ENCODE assay signal across 1 cellular context in genomic region chr19:38685666-38686529, GRCh38.
TF ChIP-seq lines count a peak whose summit lies in the region.

No MANE protein-coding gene starts in this region.

TF ChIP-seq in K562, 482 proteins besides CTCF, POLR2A, EP300 and RAD21 (continued from another document):
- TF ChIP-seq VEZF1 (CRISPR knock-in tag; IDR thresholded peaks at IDR 0.05): peak; percentile 18; the same call in 1 of the 2 replicates
- TF ChIP-seq DPF2 (IDR thresholded peaks at IDR 0.05): no peak; the same call in 1 of the 2 replicates
- TF ChIP-seq HMGN3 (IDR thresholded peaks at IDR 0.05; ENCODE audit: borderline replicate concordance, extremely low read depth, insufficient read length, low read depth, low read length): no peak
- TF ChIP-seq ZFX (CRISPR knock-in tag; IDR thresholded peaks at IDR 0.05): peak; percentile 26; the same call in 1 of the 2 replicates
- no peak for TF ChIP-seq ZFP30 (CRISPR knock-in tag; IDR thresholded peaks at IDR 0.05; ENCODE audit: borderline replicate concordance)
- TF ChIP-seq, protein P1, sequence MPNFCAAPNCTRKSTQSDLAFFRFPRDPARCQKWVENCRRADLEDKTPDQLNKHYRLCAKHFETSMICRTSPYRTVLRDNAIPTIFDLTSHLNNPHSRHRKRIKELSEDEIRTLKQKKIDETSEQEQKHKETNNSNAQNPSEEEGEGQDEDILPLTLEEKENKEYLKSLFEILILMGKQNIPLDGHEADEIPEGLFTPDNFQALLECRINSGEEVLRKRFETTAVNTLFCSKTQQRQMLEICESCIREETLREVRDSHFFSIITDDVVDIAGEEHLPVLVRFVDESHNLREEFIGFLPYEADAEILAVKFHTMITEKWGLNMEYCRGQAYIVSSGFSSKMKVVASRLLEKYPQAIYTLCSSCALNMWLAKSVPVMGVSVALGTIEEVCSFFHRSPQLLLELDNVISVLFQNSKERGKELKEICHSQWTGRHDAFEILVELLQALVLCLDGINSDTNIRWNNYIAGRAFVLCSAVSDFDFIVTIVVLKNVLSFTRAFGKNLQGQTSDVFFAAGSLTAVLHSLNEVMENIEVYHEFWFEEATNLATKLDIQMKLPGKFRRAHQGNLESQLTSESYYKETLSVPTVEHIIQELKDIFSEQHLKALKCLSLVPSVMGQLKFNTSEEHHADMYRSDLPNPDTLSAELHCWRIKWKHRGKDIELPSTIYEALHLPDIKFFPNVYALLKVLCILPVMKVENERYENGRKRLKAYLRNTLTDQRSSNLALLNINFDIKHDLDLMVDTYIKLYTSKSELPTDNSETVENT (CRISPR knock-in tag; IDR thresholded peaks at IDR 0.05): no peak
- TF ChIP-seq ZSCAN29 (IDR thresholded peaks at IDR 0.05): no peak
- no peak for TF ChIP-seq KDM1A (IDR thresholded peaks at IDR 0.05)
- TF ChIP-seq ZNF407 (IDR thresholded peaks at IDR 0.05; ENCODE audit: low read depth): no peak
- TF ChIP-seq ZNF253 (CRISPR knock-in tag; conservative IDR thresholded peaks at IDR 0.05): no peak
- peak; percentile 91 for TF ChIP-seq HMBOX1 (IDR thresholded peaks at IDR 0.05)
- TF ChIP-seq RCOR1 (IDR thresholded peaks at IDR 0.05; ENCODE audit: borderline replicate concordance in 1 of 2, low read depth in 2 of 2, low read length in 2 of 2): no peak
- no peak for TF ChIP-seq POLR2AphosphoS2 (IDR thresholded peaks at IDR 0.05; ENCODE audit: low read length)
- no peak for TF ChIP-seq JUNB (CRISPR knock-in tag; conservative IDR thresholded peaks at IDR 0.05)
- TF ChIP-seq SMARCA4 (IDR thresholded peaks at IDR 0.05): no peak
- TF ChIP-seq TEAD1 (CRISPR knock-in tag; IDR thresholded peaks at IDR 0.05): peak in 1 of 2 experiments; percentile 37; a peak in 1 of 4 replicates
- TF ChIP-seq TCF3 (CRISPR knock-in tag; IDR thresholded peaks at IDR 0.05): no peak
- TF ChIP-seq ZNF197 (CRISPR knock-in tag; IDR thresholded peaks at IDR 0.05; ENCODE audit: low read depth): peak; percentile 75; the same call in 1 of the 2 replicates
- TF ChIP-seq ZNF444 (CRISPR knock-in tag; IDR thresholded peaks at IDR 0.05): no peak
- peak; percentile 25; the same call in 1 of the 2 replicates for TF ChIP-seq ZNF592 (IDR thresholded peaks at IDR 0.05)
- TF ChIP-seq MAZ (CRISPR knock-in tag; conservative IDR thresholded peaks at IDR 0.05 in 1 of 2, IDR thresholded peaks at IDR 0.05 in 1 of 2): peak in 1 of 2 experiments; percentile 27; a peak in 1 of 4 replicates
- TF ChIP-seq ETV6 (IDR thresholded peaks at IDR 0.05; ENCODE audit: borderline replicate concordance in 1 of 2, low read depth in 2 of 2, low read length in 1 of 2): 0 out of 4 replicates have a peak, but pooled peaks of 1 of the 2 experiments have one; percentile 9
- TF ChIP-seq ETV6 (CRISPR knock-in tag; IDR thresholded peaks at IDR 0.05; ENCODE audit: borderline replicate concordance): no peak
- TF ChIP-seq ZNF140 (CRISPR knock-in tag; IDR thresholded peaks at IDR 0.05): no peak
